In the genomic region with DNA sequence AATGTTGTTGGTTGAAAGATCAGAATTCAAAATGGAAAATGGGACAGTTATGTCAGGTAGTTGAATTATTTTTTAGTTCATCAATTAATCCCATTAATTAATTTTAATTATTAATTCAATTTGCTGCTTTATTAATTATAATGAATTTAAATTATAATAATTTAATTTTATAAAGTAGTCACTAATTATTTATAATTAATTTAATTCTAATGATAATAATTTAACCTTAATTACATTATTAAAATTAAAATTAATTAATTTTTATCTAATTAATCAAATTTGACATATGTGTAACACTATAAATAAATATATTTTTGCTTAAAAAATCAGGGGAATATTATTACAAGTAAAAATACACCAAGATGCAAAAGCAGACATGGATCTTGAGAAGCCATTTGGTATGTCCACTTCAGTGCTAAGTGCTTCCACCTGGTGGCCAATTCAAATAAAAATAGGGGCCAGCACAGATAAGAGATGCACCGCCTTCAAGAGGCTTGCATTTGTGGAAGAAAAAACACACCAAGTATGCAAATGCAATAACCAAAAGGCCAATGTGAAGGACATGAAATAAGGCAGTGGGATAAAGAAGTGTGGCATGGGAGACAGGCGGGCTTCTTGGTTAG, we compare ENCODE assay signal across 1 cellular context.
TF ChIP-seq lines count a peak whose summit lies in the region.

No MANE protein-coding gene starts in this region.

TF ChIP-seq in HCT116, 20 proteins besides CTCF, POLR2A, EP300 and RAD21:
- TF ChIP-seq, protein P1, sequence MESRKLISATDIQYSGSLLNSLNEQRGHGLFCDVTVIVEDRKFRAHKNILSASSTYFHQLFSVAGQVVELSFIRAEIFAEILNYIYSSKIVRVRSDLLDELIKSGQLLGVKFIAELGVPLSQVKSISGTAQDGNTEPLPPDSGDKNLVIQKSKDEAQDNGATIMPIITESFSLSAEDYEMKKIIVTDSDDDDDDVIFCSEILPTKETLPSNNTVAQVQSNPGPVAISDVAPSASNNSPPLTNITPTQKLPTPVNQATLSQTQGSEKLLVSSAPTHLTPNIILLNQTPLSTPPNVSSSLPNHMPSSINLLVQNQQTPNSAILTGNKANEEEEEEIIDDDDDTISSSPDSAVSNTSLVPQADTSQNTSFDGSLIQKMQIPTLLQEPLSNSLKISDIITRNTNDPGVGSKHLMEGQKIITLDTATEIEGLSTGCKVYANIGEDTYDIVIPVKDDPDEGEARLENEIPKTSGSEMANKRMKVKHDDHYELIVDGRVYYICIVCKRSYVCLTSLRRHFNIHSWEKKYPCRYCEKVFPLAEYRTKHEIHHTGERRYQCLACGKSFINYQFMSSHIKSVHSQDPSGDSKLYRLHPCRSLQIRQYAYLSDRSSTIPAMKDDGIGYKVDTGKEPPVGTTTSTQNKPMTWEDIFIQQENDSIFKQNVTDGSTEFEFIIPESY (IDR thresholded peaks at IDR 0.05; ENCODE audit: extremely low read depth, insufficient replicate concordance, low read length), result no peak
- TF ChIP-seq YY1 (IDR thresholded peaks at IDR 0.05; ENCODE audit: extremely low read depth, insufficient replicate concordance, low read depth, low read length) (peak; percentile 16), CEBPB (IDR thresholded peaks at IDR 0.05; ENCODE audit: low read depth) (no peak)
